8 cellular contexts compared by ENCODE assay signal in genomic region chr15:52183562-52184173, GRCh38. TPM values are rescaled to one million over a fixed set of nuclear protein-coding genes. Genes with fewer than 3 reads are reported as not detected.
A peak's percentile ranks its signal among the peaks of the same experiment; 100 is the strongest.
DNase-seq lines count a peak whose midpoint lies in the region; ATAC-seq and TF ChIP-seq lines count a peak whose summit lies in the region.

No MANE protein-coding gene starts in this region.

- ATAC-seq in upper lobe of left lung (ENCODE audit: low FRiP score in 2 of 2) (no peak), GM19023 (IDR thresholded peaks at IDR 0.05; ENCODE audit: unreplicated experiment) (no peak)

- H3K27ac ChIP-seq in upper lobe of left lung: no peak overlapping the region

- no peak overlapping the region for H3K4me3 ChIP-seq in upper lobe of left lung

- TF ChIP-seq CTCF in GM12873 (IDR thresholded peaks at IDR 0.05; ENCODE audit: insufficient read depth, low read depth, low read length, missing control alignments): peak; percentile 74
- peak in 5 of 6 experiments; percentile 13 to 64 (median 27) for TF ChIP-seq CTCF in upper lobe of left lung (IDR thresholded peaks at IDR 0.05)

- no peaks in the 10 kb centered on the region for H3K27me3 ChIP-seq in upper lobe of left lung

- H3K4me1 ChIP-seq in upper lobe of left lung: peaks cover 4 to 15% (median 11%) of the 10 kb centered on the region in 4 donors

- 65 to 71% methylated on average over 2 of the region's 2 CpGs for WGBS in upper lobe of left lung, 2 donors

- no peaks in the 10 kb centered on the region for H3K9me3 ChIP-seq in upper lobe of left lung

- TF ChIP-seq EP300 in upper lobe of left lung (IDR thresholded peaks at IDR 0.05): no peak

- DNase-seq in AG08396 (ENCODE audit: low spot score) (peak; percentile 42), SW480 (ENCODE audit: low spot score) (peak; percentile 11), hepatic stellate cell (ENCODE audit: low spot score) (peak; percentile 54), upper lobe of left lung (no peak), amniotic stem cell (lab: John Stamatoyannopoulos, UW) (no peak), DMS79 treated with DMSO at 0.1 percent for 48 hours (lab: John Stamatoyannopoulos, UW) (no peak)

- H3K36me3 ChIP-seq in upper lobe of left lung: no peaks in the 10 kb centered on the region

- TF ChIP-seq POLR2A in upper lobe of left lung (IDR thresholded peaks at IDR 0.05): no peak

RNA-seq across cellular contexts. Expression of gene GNB5, which starts 7.5 kb away (rescaled TPM):
- 10 to 100 TPM; 14.7 to 56.8 (median 31.0) TPM for total RNA-seq in upper lobe of left lung

Comparison
In these comparisons a context has a peak if more than half of its experiments do, and no peak if none do; other contexts are left out.
1. DNase-seq: peak in AG08396 (single experiment), SW480 (single experiment) and hepatic stellate cell (single experiment); none in upper lobe of left lung (0 of 2), amniotic stem cell (single experiment) and DMS79 treated with DMSO at 0.1 percent for 48 hours (single experiment).